In genomic region chr14:54394596-54394995, GRCh38 we compare ENCODE assay signal across 29 cellular contexts.
"Had no signal": no experiment of that assay in that cellular context is flagged by ENCODE, and none has a peak within 500 bp of the region (broad histone marks: within the 10 kb centered on the region; RNA-seq: fewer than 3 reads in every experiment).

No MANE protein-coding gene starts in this region.

- H3K36me3 Mint-ChIP-seq: activated naive CD8-positive, alpha-beta T cell; WTC11 had no signal

- H3K27me3 ChIP-seq: brain microvascular endothelial cell, gastroesophageal sphincter had no signal

- ATAC-seq: activated T-cell treated with anti-CD3 and anti-CD28 coated beads, Interleukin-2, amount 50 U/mL, for 72 hours; activated T-helper 17 cell treated with anti-CD3 and anti-CD28 coated beads, Interleukin-2, amount 50 U/mL, for 72 hours; gastroesophageal sphincter; WTC11 had no signal

- H3K9me3 Mint-ChIP-seq: activated CD4-positive, alpha-beta memory T cell treated with anti-CD3 and anti-CD28 coated beads, Interleukin-2, amount 10 ng/mL, durations not matched to agents 7 days and 5 days; activated CD4-positive, alpha-beta T cell treated with anti-CD3 and anti-CD28 coated beads, Interleukin-2, amount 10 ng/mL, durations not matched to agents 7 days and 5 days; activated T-cell treated with anti-CD3 and anti-CD28 coated beads, Interleukin-2, amount 50 U/mL, for 24 hours; activated T-cell treated with anti-CD3 and anti-CD28 coated beads, Interleukin-2, amount 50 U/mL, for 72 hours; activated T-helper 17 cell treated with anti-CD3 and anti-CD28 coated beads, Interleukin-2, amount 50 U/mL, for 72 hours; WTC11 had no signal

- H3K9me3 ChIP-seq: esophagus squamous epithelium, gastroesophageal sphincter had no signal

- H3K4me3 ChIP-seq: esophagus squamous epithelium, gastroesophageal sphincter had no signal

- DNase-seq: activated CD4-positive, alpha-beta memory T cell treated with anti-CD3 and anti-CD28 coated beads, Interleukin-2, amount 10 ng/mL, durations not matched to agents 7 days and 5 days; activated CD4-positive, alpha-beta T cell treated with anti-CD3 and anti-CD28 coated beads for 1 hour; activated CD4-positive, alpha-beta T cell treated with anti-CD3 and anti-CD28 coated beads for 4 hours; activated CD4-positive, alpha-beta T cell treated with anti-CD3 and anti-CD28 coated beads, Interleukin-2, amount 10 ng/mL, durations not matched to agents 7 days and 5 days; activated CD4-positive, alpha-beta T cell treated with anti-CD3 and anti-CD28 coated beads, Interleukin-2, amount 50 U/mL, for 4 hours; activated CD8-positive, alpha-beta memory T cell treated with anti-CD3 and anti-CD28 coated beads, Interleukin-2, amount 50 U/mL, for 48 hours; activated effector memory CD4-positive, alpha-beta T cell treated with Interleukin-2 at 50 U/mL for 16 hours; activated gamma-delta T cell treated with Interleukin-2 at 50 U/mL for 16 hours; activated naive CD4-positive, alpha-beta T cell treated with anti-CD3 and anti-CD28 coated beads, Interleukin-2, amount 50 U/mL, for 16 hours; activated naive CD4-positive, alpha-beta T cell treated with Interleukin-2 at 50 U/mL for 16 hours; activated T-cell treated with anti-CD3 and anti-CD28 coated beads for 4 hours; activated T-cell treated with anti-CD3 and anti-CD28 coated beads, Interleukin-2, amount 50 U/mL, for 24 hours; activated T-cell treated with anti-CD3 and anti-CD28 coated beads, Interleukin-2, amount 50 U/mL, for 72 hours; amniotic stem cell; anterior cingulate cortex; brain microvascular endothelial cell; caudate nucleus; cortex of kidney; dermis blood vessel endothelial cell; effector CD4-positive, alpha-beta T cell; esophagus squamous epithelium; foreskin melanocyte; T-helper 2 cell had no signal

- H3K27ac ChIP-seq: brain microvascular endothelial cell, epithelial cell of prostate, esophagus squamous epithelium, gastroesophageal sphincter, VCaP had no signal

- H3K4me3 Mint-ChIP-seq: activated CD4-positive, alpha-beta memory T cell treated with anti-CD3 and anti-CD28 coated beads, Interleukin-2, amount 10 ng/mL, durations not matched to agents 7 days and 5 days; activated CD4-positive, alpha-beta T cell treated with anti-CD3 and anti-CD28 coated beads, Interleukin-2, amount 10 ng/mL, durations not matched to agents 7 days and 5 days; activated naive CD8-positive, alpha-beta T cell; activated T-cell treated with anti-CD3 and anti-CD28 coated beads, Interleukin-2, amount 50 U/mL, for 24 hours; activated T-cell treated with anti-CD3 and anti-CD28 coated beads, Interleukin-2, amount 50 U/mL, for 72 hours; WTC11 had no signal

- H3K36me3 ChIP-seq: brain microvascular endothelial cell, esophagus squamous epithelium, gastroesophageal sphincter had no signal

- H3K27ac Mint-ChIP-seq: activated CD4-positive, alpha-beta memory T cell treated with anti-CD3 and anti-CD28 coated beads, Interleukin-2, amount 10 ng/mL, durations not matched to agents 7 days and 5 days; activated CD4-positive, alpha-beta T cell treated with anti-CD3 and anti-CD28 coated beads, Interleukin-2, amount 10 ng/mL, durations not matched to agents 7 days and 5 days; activated naive CD8-positive, alpha-beta T cell; activated T-cell treated with anti-CD3 and anti-CD28 coated beads, Interleukin-2, amount 50 U/mL, for 24 hours; activated T-cell treated with anti-CD3 and anti-CD28 coated beads, Interleukin-2, amount 50 U/mL, for 72 hours; activated T-helper 17 cell treated with anti-CD3 and anti-CD28 coated beads, Interleukin-2, amount 50 U/mL, for 72 hours had no signal

- H3K27me3 Mint-ChIP-seq: activated naive CD8-positive, alpha-beta T cell; activated T-cell treated with anti-CD3 and anti-CD28 coated beads, Interleukin-2, amount 50 U/mL, for 24 hours had no signal
